Comparison of ENCODE assay signal across 8 cellular contexts in genomic region chr2:218282173-218282991, GRCh38. TPM values are rescaled to one million over a fixed set of nuclear protein-coding genes. Genes with fewer than 3 reads are reported as not detected.
DNase-seq lines count a peak whose midpoint lies in the region; ATAC-seq and TF ChIP-seq lines count a peak whose summit lies in the region.

No MANE protein-coding gene starts in this region.

- TF ChIP-seq POLR2A in erythroblast (IDR thresholded peaks at IDR 0.05; ENCODE audit: low read length) = no peak

- ATAC-seq in activated CD8-positive, alpha-beta T cell treated with anti-CD3 and anti-CD28 coated beads, Interleukin-2, amount 10 ng/mL, durations not matched to agents 7 days and 5 days = no peak
- ATAC-seq in HG03354 (IDR thresholded peaks at IDR 0.05; ENCODE audit: poor library complexity, severe bottlenecking, unreplicated experiment) = no peak

- no peak overlapping the region for H3K4me3 Mint-ChIP-seq in activated CD8-positive, alpha-beta T cell treated with anti-CD3 and anti-CD28 coated beads, Interleukin-2, amount 10 ng/mL, durations not matched to agents 7 days and 5 days

- peaks cover 31% of the 10 kb centered on the region for H3K36me3 Mint-ChIP-seq in activated CD8-positive, alpha-beta T cell treated with anti-CD3 and anti-CD28 coated beads, Interleukin-2, amount 10 ng/mL, durations not matched to agents 7 days and 5 days (ENCODE audit: low read depth)

- CTCF ChIA-PET in activated CD8-positive, alpha-beta T cell treated with anti-CD3 and anti-CD28 coated beads, Interleukin-2, amount 10 ng/mL, durations not matched to agents 7 days and 5 days (lab: Charles Lee) = interaction anchor here (7.0 kb wide), 1 partner anchor 9 kb away, joined by 158 read pairs; the partner anchor contains the start of genes AAMP and PNKD

- POLR2A ChIA-PET in activated CD8-positive, alpha-beta T cell treated with anti-CD3 and anti-CD28 coated beads, Interleukin-2, amount 10 ng/mL, durations not matched to agents 7 days and 5 days (lab: Charles Lee) = interaction anchor here (1.0 to 1.4 kb wide), 2 partner anchors 10 to 12 kb away, joined by 3 read pairs; partner anchors contain the start of genes AAMP and PNKD

- H3K9me3 Mint-ChIP-seq in activated CD8-positive, alpha-beta T cell treated with anti-CD3 and anti-CD28 coated beads, Interleukin-2, amount 10 ng/mL, durations not matched to agents 7 days and 5 days (ENCODE audit: insufficient read depth) = no peaks in the 10 kb centered on the region

- H3K27ac Mint-ChIP-seq in activated CD8-positive, alpha-beta T cell treated with anti-CD3 and anti-CD28 coated beads, Interleukin-2, amount 10 ng/mL, durations not matched to agents 7 days and 5 days = peak overlapping the region; percentile 43

- peaks cover 42% of the 10 kb centered on the region for H3K4me1 Mint-ChIP-seq in activated CD8-positive, alpha-beta T cell treated with anti-CD3 and anti-CD28 coated beads, Interleukin-2, amount 10 ng/mL, durations not matched to agents 7 days and 5 days (ENCODE audit: low read depth)

- no peaks in the 10 kb centered on the region for H3K27me3 Mint-ChIP-seq in activated CD8-positive, alpha-beta T cell treated with anti-CD3 and anti-CD28 coated beads, Interleukin-2, amount 10 ng/mL, durations not matched to agents 7 days and 5 days (ENCODE audit: low read depth)

- DNase-seq in DMS79 (lab: John Stamatoyannopoulos, UW) (peak; percentile 19), glomerular visceral epithelial cell (ENCODE audit: extremely low spot score) (peak; percentile 88), putamen (ENCODE audit: low spot score) (peak; percentile 60), erythroblast (lab: John Stamatoyannopoulos, UW) (no peak), amniotic stem cell (lab: John Stamatoyannopoulos, UW) (no peak), NCI-H526 treated with DMSO at 0.1 percent for 48 hours (lab: John Stamatoyannopoulos, UW) (no peak)
- no peak for DNase-seq in activated CD8-positive, alpha-beta T cell treated with anti-CD3 and anti-CD28 coated beads, Interleukin-2, amount 10 ng/mL, durations not matched to agents 7 days and 5 days

RNA-seq across cellular contexts. Expression of gene TMBIM1, which starts 9.9 kb away (rescaled TPM):
- 10 to 100 TPM; 52.9 to 58.9 TPM for total RNA-seq in activated CD8-positive, alpha-beta T cell treated with anti-CD3 and anti-CD28 coated beads, Interleukin-2, amount 10 ng/mL, durations not matched to agents 7 days and 5 days

RNA-seq across cellular contexts. Expression of gene PNKD, which starts 12.1 kb away (rescaled TPM):
- total RNA-seq in activated CD8-positive, alpha-beta T cell treated with anti-CD3 and anti-CD28 coated beads, Interleukin-2, amount 10 ng/mL, durations not matched to agents 7 days and 5 days = 10 to 100 TPM; 36.7 to 37.6 TPM

RNA-seq across cellular contexts. Expression of gene AAMP, which starts 12.4 kb away (rescaled TPM):
- 10 to 100 TPM; 52.6 to 56.2 TPM for total RNA-seq in activated CD8-positive, alpha-beta T cell treated with anti-CD3 and anti-CD28 coated beads, Interleukin-2, amount 10 ng/mL, durations not matched to agents 7 days and 5 days

RNA-seq across cellular contexts. Expression of gene GPBAR1, which starts 21.6 kb away (rescaled TPM):
- under 1 TPM; 0.97 TPM for total RNA-seq in activated CD8-positive, alpha-beta T cell treated with anti-CD3 and anti-CD28 coated beads, Interleukin-2, amount 10 ng/mL, durations not matched to agents 7 days and 5 days

Comparison
In these comparisons a context has a peak if more than half of its experiments do, and no peak if none do; other contexts are left out.
1. DNase-seq: peak in DMS79 (single experiment), glomerular visceral epithelial cell (single experiment) and putamen (single experiment); none in activated CD8-positive, alpha-beta T cell treated with anti-CD3 and anti-CD28 coated beads, Interleukin-2, amount 10 ng/mL, durations not matched to agents 7 days and 5 days (single experiment), erythroblast (0 of 2), amniotic stem cell (single experiment) and NCI-H526 treated with DMSO at 0.1 percent for 48 hours (single experiment).